ENCODE assay signal across 30 cellular contexts in genomic region chr20:18195931-18196330, GRCh38.
"Had no signal": no experiment of that assay in that cellular context is flagged by ENCODE, and none has a peak within 500 bp of the region (broad histone marks: within the 10 kb centered on the region; RNA-seq: fewer than 3 reads in every experiment).

No MANE protein-coding gene starts in this region.

- H2AFZ ChIP-seq: neural progenitor cell, parathyroid adenoma had no signal

- H3K79me2 ChIP-seq: parathyroid adenoma had no signal

- DNase-seq: hypothalamus; immature natural killer cell; kidney; left colon; left lung; lower lobe of right lung; mesendoderm; naive B cell; natural killer cell; nephron progenitor cell; occipital lobe; right lobe of liver; stimulated activated CD4-positive, alpha-beta T cell treated with anti-CD3 and anti-CD28 coated beads, Interleukin-12 subunit alpha, Interleukin-12 subunit beta, amount 100 ng/mL, for 4 hours; stimulated activated CD4-positive, alpha-beta T cell treated with anti-CD3 and anti-CD28 coated beads, Interleukin-15, amount 100 ng/mL, for 24 hours; stimulated activated CD4-positive, alpha-beta T cell treated with anti-CD3 and anti-CD28 coated beads, Interleukin-2, amount 100 ng/mL, for 24 hours; stimulated activated CD4-positive, alpha-beta T cell treated with anti-CD3 and anti-CD28 coated beads, Interleukin-4, amount 100 ng/mL, for 1 hour; stimulated activated naive B cell treated with anti-CD40 and anti-IgM and Interleukin-4, amounts not matched to agents 10 μg/mL and 1 μg/mL and 100 μg/mL, for 72 hours; stimulated activated naive CD8-positive, alpha-beta T cell treated with anti-CD3 and anti-CD28 coated beads, Interleukin-15, Interleukin-2, amounts not matched to agents 100 U/mL and 50 U/mL, for 24 hours; stomach; testis; thyroid gland; transverse colon; upper lobe of right lung had no signal

- H3K27ac ChIP-seq: left lung, lower lobe of right lung, neural progenitor cell, neutrophil, parathyroid adenoma, right atrium auricular region, right lobe of liver, stomach, testis, thyroid gland, transverse colon, upper lobe of right lung had no signal

- H3K27me3 Mint-ChIP-seq: naive B cell; stimulated activated naive B cell treated with anti-CD40 and anti-IgM and Interleukin-4, amounts not matched to agents 10 μg/mL and 1 μg/mL and 100 μg/mL, for 72 hours had no signal

- H3K27me3 ChIP-seq: left lung, neural progenitor cell, neutrophil, right atrium auricular region, right lobe of liver, stomach, testis, thyroid gland, transverse colon, upper lobe of right lung had no signal

- H3K36me3 Mint-ChIP-seq: natural killer cell had no signal

- FAIRE-seq: islet of Langerhans, kidney, urothelium cell line had no signal

- H3K9me3 ChIP-seq: left lung, lower lobe of right lung, neutrophil, right atrium auricular region, right lobe of liver, testis, thyroid gland, transverse colon, upper lobe of right lung had no signal

- H3K4me1 Mint-ChIP-seq: immature natural killer cell; mesothelial cell of epicardium; naive B cell; natural killer cell; nephron progenitor cell; stimulated activated naive B cell treated with anti-CD40 and anti-IgM and Interleukin-4, amounts not matched to agents 10 μg/mL and 1 μg/mL and 100 μg/mL, for 72 hours had no signal

- H3K9me3 Mint-ChIP-seq: immature natural killer cell, natural killer cell had no signal

- ATAC-seq: left colon; left lung; lower lobe of right lung; natural killer cell; right lobe of liver; stimulated activated naive B cell treated with anti-CD40 and anti-IgM and Interleukin-4, amounts not matched to agents 10 μg/mL and 1 μg/mL and 100 μg/mL, for 72 hours; stimulated activated naive CD8-positive, alpha-beta T cell treated with anti-CD3 and anti-CD28 coated beads, Interleukin-15, Interleukin-2, amounts not matched to agents 100 U/mL and 50 U/mL, for 24 hours; upper lobe of right lung had no signal

- H3K4me3 Mint-ChIP-seq: immature natural killer cell; mesothelial cell of epicardium; naive B cell; natural killer cell; nephron progenitor cell; neural progenitor cell; stimulated activated naive B cell treated with anti-CD40 and anti-IgM and Interleukin-4, amounts not matched to agents 10 μg/mL and 1 μg/mL and 100 μg/mL, for 72 hours had no signal

- H3K4me1 ChIP-seq: left lung, lower lobe of right lung, neural progenitor cell, parathyroid adenoma, right atrium auricular region, stomach, testis, transverse colon, upper lobe of right lung had no signal

- H3K9ac ChIP-seq: neural progenitor cell, parathyroid adenoma had no signal

- H3K36me3 ChIP-seq: left lung, lower lobe of right lung, neural progenitor cell, neutrophil, right atrium auricular region, right lobe of liver, thyroid gland, transverse colon, upper lobe of right lung had no signal

- H3K4me3 ChIP-seq: left lung, lower lobe of right lung, neural progenitor cell, right atrium auricular region, right lobe of liver, stomach, testis, thyroid gland, transverse colon, upper lobe of right lung had no signal

- H3K27ac Mint-ChIP-seq: immature natural killer cell; mesothelial cell of epicardium; naive B cell; natural killer cell; nephron progenitor cell; stimulated activated naive B cell treated with anti-CD40 and anti-IgM and Interleukin-4, amounts not matched to agents 10 μg/mL and 1 μg/mL and 100 μg/mL, for 72 hours had no signal
